ENCODE assay signal across 9 cellular contexts in genomic region chr13:24699541-24699940, GRCh38. TPM values are rescaled to one million over a fixed set of nuclear protein-coding genes. Genes with fewer than 3 reads are reported as not detected.
"Had no signal": no experiment of that assay in that cellular context is flagged by ENCODE, and none has a peak within 500 bp of the region (broad histone marks: within the 10 kb centered on the region; RNA-seq: fewer than 3 reads in every experiment).

No MANE protein-coding gene starts in this region.

- H3K27ac ChIP-seq: GM23248 had no signal

- H3K27ac Mint-ChIP-seq: GM23338, H9, HFFc6 had no signal

- H3K9me3 Mint-ChIP-seq: GM23338, H9, HFFc6 had no signal

- DNase-seq: GM23248, GOT3, H7, H9, HCEC 1CT, HFFc6 had no signal

- H3K4me3 Mint-ChIP-seq: GM23338, H9, HFFc6 had no signal

- ATAC-seq: GM23338, HCT116 had no signal

- H3K4me1 ChIP-seq: HAP-1 had no signal

- H3K4me3 ChIP-seq: GM23248, GM23338, HAP-1 had no signal

- H3K9me3 ChIP-seq: HAP-1 had no signal

- H3K36me3 ChIP-seq: HAP-1 had no signal

- H3K4me1 Mint-ChIP-seq: H9 had no signal

RNA-seq across cellular contexts. Expression of gene ATP12A, which starts 19.3 kb away (rescaled TPM):
- total RNA-seq: GM23248, HFFc6 had no signal
- polyA plus RNA-seq: GM23248 had no signal
